18 cellular contexts compared by ENCODE assay signal in genomic region chr16:89278441-89279240, GRCh38.
A peak's percentile ranks its signal among the peaks of the same experiment; 100 is the strongest.
DNase-seq lines count a peak whose midpoint lies in the region; ATAC-seq and TF ChIP-seq lines count a peak whose summit lies in the region.
"Had no signal": no experiment of that assay in that cellular context is flagged by ENCODE, and none has a peak within 500 bp of the region (broad histone marks: within the 10 kb centered on the region; RNA-seq: fewer than 3 reads in every experiment).

No MANE protein-coding gene starts in this region.

- H3K79me2 ChIP-seq in OCI-LY1 (ENCODE audit: insufficient read depth, low read length) = no peaks in the 10 kb centered on the region

- H3K4me3 Mint-ChIP-seq in activated naive CD4-positive, alpha-beta T cell treated with anti-CD3 and anti-CD28 coated beads, Interleukin-2, amount 10 ng/mL, durations not matched to agents 7 days and 5 days = no peak overlapping the region
- H3K4me3 Mint-ChIP-seq in endothelial cell (ENCODE audit: unreplicated experiment) = no peak overlapping the region
- H3K4me3 Mint-ChIP-seq: CD8-positive, alpha-beta memory T cell had no signal

- peaks cover 70 to 95% (median 79%) of the 10 kb centered on the region in 11 experiments for H3K36me3 ChIP-seq in BLaER1 treated with 17β-estradiol and CSF1 and Interleukin-3, amounts not matched to agents 10 nM and 100 nM
- H3K36me3 ChIP-seq in OCI-LY1 (ENCODE audit: insufficient read depth, low read length) = peaks cover 57% of the 10 kb centered on the region

- peak overlapping the region in 10 of 11 experiments; percentile 36 to 78 (median 70); a peak in 17 of 22 replicates for H3K9ac ChIP-seq in BLaER1 treated with 17β-estradiol and CSF1 and Interleukin-3, amounts not matched to agents 10 nM and 100 nM
- H3K9ac ChIP-seq in OCI-LY1 (ENCODE audit: low read length) = peak overlapping the region; percentile 58; the same call in 1 of the 2 replicates

- CTCF ChIA-PET in activated naive CD4-positive, alpha-beta T cell treated with anti-CD3 and anti-CD28 coated beads, Interleukin-2, amount 10 ng/mL, durations not matched to agents 7 days and 5 days (lab: Charles Lee) = interaction anchor here (0.8 kb wide), 1 partner anchor 11 kb away, joined by 4 read pairs; no protein-coding TSS in a partner anchor

- no peak for DNase-seq in activated naive CD4-positive, alpha-beta T cell treated with anti-CD3 and anti-CD28 coated beads, Interleukin-2, amount 10 ng/mL, durations not matched to agents 7 days and 5 days
- no peak for DNase-seq in activated naive CD4-positive, alpha-beta T cell treated with anti-CD3 and anti-CD28 coated beads, Interleukin-2, amount 50 U/mL, for 16 hours
- DNase-seq in endothelial cell (ENCODE audit: low spot score) = no peak
- no peak for DNase-seq in NCI-H345 treated with DMSO at 0.1 percent for 48 hours (lab: John Stamatoyannopoulos, UW; ENCODE audit: unreplicated experiment)
- no peak for DNase-seq in DMS114 treated with DMSO at 0.1 percent for 48 hours (lab: John Stamatoyannopoulos, UW; ENCODE audit: unreplicated experiment)
- DNase-seq: CD8-positive, alpha-beta memory T cell; GOT3; Kasumi-1; MM.1S; NCI-H1092 treated with DMSO at 0.1 percent for 48 hours; NCI-H1694 treated with DMSO at 0.1 percent for 48 hours; NCI-H446; NCI-H69; PC-3 had no signal

- no peaks in the 10 kb centered on the region for H3K9me3 ChIP-seq in BLaER1 treated with 17β-estradiol and CSF1 and Interleukin-3, amounts not matched to agents 10 nM and 100 nM (replicated peaks in 1 of 11)
- no peaks in the 10 kb centered on the region for H3K9me3 ChIP-seq in OCI-LY1 (ENCODE audit: low read length)

- no peaks in the 10 kb centered on the region for H3K9me3 Mint-ChIP-seq in activated naive CD4-positive, alpha-beta T cell treated with anti-CD3 and anti-CD28 coated beads, Interleukin-2, amount 10 ng/mL, durations not matched to agents 7 days and 5 days
- H3K9me3 Mint-ChIP-seq in endothelial cell (ENCODE audit: unreplicated experiment) = no peaks in the 10 kb centered on the region
- H3K9me3 Mint-ChIP-seq: CD8-positive, alpha-beta memory T cell had no signal

- H3K9me2 ChIP-seq in OCI-LY1 (ENCODE audit: low read depth, low read length) = no peaks in the 10 kb centered on the region

- ATAC-seq in HG02970 (IDR thresholded peaks at IDR 0.05; ENCODE audit: low FRiP score, unreplicated experiment) = no peak
- ATAC-seq: PC-3 had no signal

- H3K27ac Mint-ChIP-seq in activated naive CD4-positive, alpha-beta T cell treated with anti-CD3 and anti-CD28 coated beads, Interleukin-2, amount 10 ng/mL, durations not matched to agents 7 days and 5 days = peak overlapping the region; percentile 42
- peak overlapping the region; percentile 42 for H3K27ac Mint-ChIP-seq in endothelial cell (ENCODE audit: unreplicated experiment)

- no peaks in the 10 kb centered on the region for H3K4me1 Mint-ChIP-seq in activated naive CD4-positive, alpha-beta T cell treated with anti-CD3 and anti-CD28 coated beads, Interleukin-2, amount 10 ng/mL, durations not matched to agents 7 days and 5 days
- no peaks in the 10 kb centered on the region for H3K4me1 Mint-ChIP-seq in endothelial cell (ENCODE audit: unreplicated experiment)

- no peak overlapping the region for H2AFZ ChIP-seq in OCI-LY1 (ENCODE audit: low read length)

- no peaks in the 10 kb centered on the region for H3K27me3 ChIP-seq in BLaER1 treated with 17β-estradiol and CSF1 and Interleukin-3, amounts not matched to agents 10 nM and 100 nM
- no peaks in the 10 kb centered on the region for H3K27me3 ChIP-seq in OCI-LY1 (ENCODE audit: insufficient read depth, low read length)

- H3F3A ChIP-seq in OCI-LY1 (ENCODE audit: insufficient read depth, low read length) = no peaks in the 10 kb centered on the region

- peaks cover 78 to 98% (median 97%) of the 10 kb centered on the region in 11 experiments for H4K20me1 ChIP-seq in BLaER1 treated with 17β-estradiol and CSF1 and Interleukin-3, amounts not matched to agents 10 nM and 100 nM
- no peaks in the 10 kb centered on the region for H4K20me1 ChIP-seq in OCI-LY1 (ENCODE audit: insufficient read depth, low read length)

- H3K36me3 Mint-ChIP-seq in activated naive CD4-positive, alpha-beta T cell treated with anti-CD3 and anti-CD28 coated beads, Interleukin-2, amount 10 ng/mL, durations not matched to agents 7 days and 5 days = peaks cover 22% of the 10 kb centered on the region
- peaks cover 20% of the 10 kb centered on the region for H3K36me3 Mint-ChIP-seq in endothelial cell (ENCODE audit: low read depth, unreplicated experiment)

- peak overlapping the region in 8 of 11 experiments; percentile 69 to 79 (median 76); a peak in 16 of 22 replicates for H3K27ac ChIP-seq in BLaER1 treated with 17β-estradiol and CSF1 and Interleukin-3, amounts not matched to agents 10 nM and 100 nM
- peak overlapping the region; percentile 97 for H3K27ac ChIP-seq in OCI-LY1 (ENCODE audit: low read depth, low read length, poor library complexity, severe bottlenecking)
- H3K27ac ChIP-seq: SK-N-MC had no signal

- peaks cover 52 to 76% (median 71%) of the 10 kb centered on the region in 10 experiments for H3K4me1 ChIP-seq in BLaER1 treated with 17β-estradiol and CSF1 and Interleukin-3, amounts not matched to agents 10 nM and 100 nM
- H3K4me1 ChIP-seq in OCI-LY1 (ENCODE audit: insufficient read depth, low read length, severe bottlenecking) = peaks cover 38% of the 10 kb centered on the region

- peak overlapping the region; percentile 83 to 98 (median 90) for H3K4me2 ChIP-seq in BLaER1 treated with 17β-estradiol and CSF1 and Interleukin-3, amounts not matched to agents 10 nM and 100 nM
- H3K4me2 ChIP-seq in OCI-LY1 (ENCODE audit: low read length) = peak overlapping the region; percentile 49; the same call in 1 of the 2 replicates

- H3K4me3 ChIP-seq in BLaER1 treated with 17β-estradiol and CSF1 and Interleukin-3, amounts not matched to agents 10 nM and 100 nM = peak overlapping the region in 7 of 10 experiments; percentile 13 to 58 (median 41); a peak in 10 of 20 replicates
- H3K4me3 ChIP-seq in OCI-LY1 (ENCODE audit: low read depth, low read length, poor library complexity, severe bottlenecking) = no peak overlapping the region
- H3K4me3 ChIP-seq: SK-N-MC had no signal

- no peak for TF ChIP-seq CTCF in OCI-LY1 (IDR thresholded peaks at IDR 0.05; ENCODE audit: low read length)
- no peak for TF ChIP-seq CTCF in endothelial cell (IDR thresholded peaks at IDR 0.05; ENCODE audit: unreplicated experiment)

- H3K27me3 Mint-ChIP-seq in activated naive CD4-positive, alpha-beta T cell treated with anti-CD3 and anti-CD28 coated beads, Interleukin-2, amount 10 ng/mL, durations not matched to agents 7 days and 5 days = no peaks in the 10 kb centered on the region
- peaks cover 11% of the 10 kb centered on the region for H3K27me3 Mint-ChIP-seq in endothelial cell (ENCODE audit: unreplicated experiment)
